1 cellular context compared by ENCODE assay signal in genomic region chr2:238238766-238239551, GRCh38.
A peak's percentile ranks its signal among the peaks of the same experiment; 100 is the strongest.
TF ChIP-seq lines count a peak whose summit lies in the region.

No MANE protein-coding gene starts in this region.

TF ChIP-seq in HepG2, 621 proteins besides CTCF, POLR2A, EP300 and RAD21 (continued from another document and continues in another):
- TF ChIP-seq ZNF724P (CRISPR knock-in tag; IDR thresholded peaks at IDR 0.05; ENCODE audit: borderline replicate concordance) (peak; percentile 99), KMT2B (CRISPR knock-in tag; IDR thresholded peaks at IDR 0.05) (peak; percentile 85), ZNF326 (CRISPR knock-in tag; IDR thresholded peaks at IDR 0.05; ENCODE audit: borderline replicate concordance) (no peak), TFDP2 (CRISPR knock-in tag; IDR thresholded peaks at IDR 0.05) (peak; percentile 95), HDAC2 (CRISPR knock-in tag; IDR thresholded peaks at IDR 0.05) (peak; percentile 61; the same call in 1 of the 2 replicates), NCOA5 (CRISPR knock-in tag; IDR thresholded peaks at IDR 0.05) (no peak), NCOA2 (CRISPR knock-in tag; IDR thresholded peaks at IDR 0.05) (peak; percentile 84), ZBTB33 (CRISPR knock-in tag; IDR thresholded peaks at IDR 0.05) (peak; percentile 99), MEIS2 (CRISPR knock-in tag; IDR thresholded peaks at IDR 0.05) (peak; percentile 97), ZNF878 (CRISPR knock-in tag; IDR thresholded peaks at IDR 0.05) (no peak), E2F5 (CRISPR knock-in tag; conservative IDR thresholded peaks at IDR 0.05) (peak; percentile 87), ZSCAN5A (CRISPR knock-in tag; IDR thresholded peaks at IDR 0.05; ENCODE audit: borderline replicate concordance) (peak; percentile 92; the same call in 1 of the 2 replicates), RORA (CRISPR knock-in tag; IDR thresholded peaks at IDR 0.05) (0 out of 2 replicates have a peak, but pooled peaks have one; percentile 43), MTF2 (CRISPR knock-in tag; IDR thresholded peaks at IDR 0.05; ENCODE audit: borderline replicate concordance) (no peak; the same call in 1 of the 2 replicates), TIGD3 (CRISPR knock-in tag; IDR thresholded peaks at IDR 0.05; ENCODE audit: borderline replicate concordance) (peak; percentile 93), HOXA5 (CRISPR knock-in tag; IDR thresholded peaks at IDR 0.05) (peak; percentile 88), ZKSCAN5 (CRISPR knock-in tag; IDR thresholded peaks at IDR 0.05) (no peak), ZNF335 (CRISPR knock-in tag; IDR thresholded peaks at IDR 0.05) (0 out of 2 replicates have a peak, but pooled peaks have one; percentile 81), ZNF501 (CRISPR knock-in tag; IDR thresholded peaks at IDR 0.05) (peak; percentile 57; the same call in 1 of the 2 replicates), MNT (IDR thresholded peaks at IDR 0.05) (peak; percentile 29; the same call in 1 of the 2 replicates), ZBTB44 (CRISPR knock-in tag; IDR thresholded peaks at IDR 0.05) (peak; percentile 98), NR2F1 (CRISPR knock-in tag; IDR thresholded peaks at IDR 0.05) (no peak), HNF1B (CRISPR knock-in tag; IDR thresholded peaks at IDR 0.05) (peak; percentile 59; the same call in 1 of the 2 replicates), KAT7 (CRISPR knock-in tag; IDR thresholded peaks at IDR 0.05; ENCODE audit: borderline replicate concordance) (0 out of 2 replicates have a peak, but pooled peaks have one; percentile 38), ZNF292 (CRISPR knock-in tag; IDR thresholded peaks at IDR 0.05; ENCODE audit: borderline replicate concordance, low read depth) (no peak), TBP (CRISPR knock-in tag; IDR thresholded peaks at IDR 0.05) (no peak), TERF1 (CRISPR knock-in tag; IDR thresholded peaks at IDR 0.05) (peak; percentile 98), HDAC1 (CRISPR knock-in tag; IDR thresholded peaks at IDR 0.05) (0 out of 2 replicates have a peak, but pooled peaks have one; percentile 42), BRCA1 (CRISPR knock-in tag; IDR thresholded peaks at IDR 0.05) (peak; percentile 95), FOSL1 (CRISPR knock-in tag; IDR thresholded peaks at IDR 0.05; ENCODE audit: borderline replicate concordance) (peak; percentile 62; the same call in 1 of the 2 replicates), GPBP1L1 (CRISPR knock-in tag; IDR thresholded peaks at IDR 0.05) (no peak), ZNF552 (CRISPR knock-in tag; IDR thresholded peaks at IDR 0.05; ENCODE audit: borderline replicate concordance) (peak; percentile 99), TOE1 (CRISPR knock-in tag; IDR thresholded peaks at IDR 0.05) (peak; percentile 90; the same call in 1 of the 2 replicates), PHB2 (IDR thresholded peaks at IDR 0.05; ENCODE audit: partially characterized antibody) (no peak), GPN1 (CRISPR knock-in tag; IDR thresholded peaks at IDR 0.05; ENCODE audit: borderline replicate concordance) (peak; percentile 98), ZNF549 (CRISPR knock-in tag; IDR thresholded peaks at IDR 0.05) (no peak), HOXD1 (CRISPR knock-in tag; IDR thresholded peaks at IDR 0.05) (no peak; the same call in none of the 2 replicates), ZNF354B (CRISPR knock-in tag; IDR thresholded peaks at IDR 0.05) (peak; percentile 98), ZFP62 (CRISPR knock-in tag; IDR thresholded peaks at IDR 0.05) (no peak), RAD51 (IDR thresholded peaks at IDR 0.05; ENCODE audit: borderline replicate concordance) (no peak), ZBTB2 (CRISPR knock-in tag; IDR thresholded peaks at IDR 0.05; ENCODE audit: low read depth) (peak; percentile 89), HMG20A (CRISPR knock-in tag; IDR thresholded peaks at IDR 0.05; ENCODE audit: borderline replicate concordance) (0 out of 2 replicates have a peak, but pooled peaks have one; percentile 40), TEAD3 (CRISPR knock-in tag; optimal IDR thresholded peaks at IDR 0.05; ENCODE audit: borderline replicate concordance) (peak; percentile 87), ETS1 (CRISPR knock-in tag; IDR thresholded peaks at IDR 0.05) (peak; percentile 98; the same call in 1 of the 2 replicates), ZMYM4 (CRISPR knock-in tag; IDR thresholded peaks at IDR 0.05) (peak; percentile 81), ZNF121 (CRISPR knock-in tag; IDR thresholded peaks at IDR 0.05) (0 out of 2 replicates have a peak, but pooled peaks have one; percentile 22), DNMT1 (CRISPR knock-in tag; IDR thresholded peaks at IDR 0.05) (peak; percentile 99), ZSCAN21 (CRISPR knock-in tag; IDR thresholded peaks at IDR 0.05; ENCODE audit: borderline replicate concordance) (peak; percentile 99), HMGA1 (CRISPR knock-in tag; conservative IDR thresholded peaks at IDR 0.05) (no peak)
